Comparison of ENCODE assay signal across 21 cellular contexts in genomic region chr22:50000587-50001387, GRCh38. TPM values are rescaled to one million over a fixed set of nuclear protein-coding genes. Genes with fewer than 3 reads are reported as not detected.
"Had no signal": no experiment of that assay in that cellular context is flagged by ENCODE, and none has a peak within 500 bp of the region (broad histone marks: within the 10 kb centered on the region; RNA-seq: fewer than 3 reads in every experiment).

No MANE protein-coding gene starts in this region.

- ATAC-seq: activated CD8-positive, alpha-beta T cell treated with anti-CD3 and anti-CD28 coated beads, Interleukin-2, amount 10 ng/mL, durations not matched to agents 7 days and 5 days; left colon; mucosa of descending colon had no signal

- H3K36me3 ChIP-seq: thoracic aorta had no signal

- H3K36me3 Mint-ChIP-seq: activated naive CD8-positive, alpha-beta T cell; brain; naive thymus-derived CD8-positive, alpha-beta T cell had no signal

- H3K4me3 ChIP-seq: mucosa of descending colon had no signal

- H3K9me3 Mint-ChIP-seq: activated T-helper 2 cell treated with anti-CD3 and anti-CD28 coated beads, Interferon-gamma antibody, Interleukin-2, Interleukin-4, amounts not matched to agents 10 μg/mL and 5 μg/mL and 100 μg/mL, durations not matched to agents 14 hours and 24 hours and 36 hours; dendritic cell treated with granulocyte-macrophage colony-stimulating factor and Interleukin-4, amounts not matched to agents 40 ng/mL and 50 ng/mL, for 4 days; stimulated activated naive CD8-positive, alpha-beta T cell treated with anti-CD3 and anti-CD28 coated beads, Interleukin-15, Interleukin-2, amounts not matched to agents 100 ng/mL and 50 ng/mL, for 24 hours had no signal

- H3K27ac Mint-ChIP-seq: activated CD8-positive, alpha-beta T cell treated with anti-CD3 and anti-CD28 coated beads, Interleukin-2, amount 10 ng/mL, durations not matched to agents 7 days and 5 days; activated naive CD8-positive, alpha-beta T cell; activated T-helper 2 cell treated with anti-CD3 and anti-CD28 coated beads, Interferon-gamma antibody, Interleukin-2, Interleukin-4, amounts not matched to agents 10 μg/mL and 5 μg/mL and 100 μg/mL, durations not matched to agents 14 hours and 24 hours and 36 hours; dendritic cell treated with granulocyte-macrophage colony-stimulating factor and Interleukin-4, amounts not matched to agents 40 ng/mL and 50 ng/mL, for 4 days; stimulated activated naive CD8-positive, alpha-beta T cell treated with anti-CD3 and anti-CD28 coated beads, Interleukin-15, Interleukin-2, amounts not matched to agents 100 ng/mL and 50 ng/mL, for 24 hours had no signal

- H3K4me3 Mint-ChIP-seq: activated CD8-positive, alpha-beta T cell treated with anti-CD3 and anti-CD28 coated beads, Interleukin-2, amount 10 ng/mL, durations not matched to agents 7 days and 5 days; activated naive CD8-positive, alpha-beta T cell; dendritic cell treated with granulocyte-macrophage colony-stimulating factor and Interleukin-4, amounts not matched to agents 40 ng/mL and 50 ng/mL, for 4 days; naive thymus-derived CD8-positive, alpha-beta T cell; stimulated activated naive CD8-positive, alpha-beta T cell treated with anti-CD3 and anti-CD28 coated beads, Interleukin-15, Interleukin-2, amounts not matched to agents 100 ng/mL and 50 ng/mL, for 24 hours had no signal

- DNase-seq: activated CD4-positive, alpha-beta T cell treated with anti-CD3 and anti-CD28 coated beads for 48 hours; activated CD8-positive, alpha-beta T cell treated with anti-CD3 and anti-CD28 coated beads, Interleukin-2, amount 10 ng/mL, durations not matched to agents 7 days and 5 days; amygdala; cerebellar nuclear complex; left colon; mammary epithelial cell; nucleus accumbens; stimulated activated CD4-positive, alpha-beta T cell treated with anti-CD3 and anti-CD28 coated beads, Interleukin-12 subunit alpha, Interleukin-12 subunit beta, amount 100 ng/mL, for 4 hours; T-helper 1 cell had no signal

- H3K9me3 ChIP-seq: mucosa of descending colon, thoracic aorta had no signal

- H3K27ac ChIP-seq: thoracic aorta, VCaP had no signal

RNA-seq across cellular contexts. Expression of gene IL17REL, which starts 11.8 kb away (rescaled TPM):
- total RNA-seq: activated CD8-positive, alpha-beta T cell treated with anti-CD3 and anti-CD28 coated beads, Interleukin-2, amount 10 ng/mL, durations not matched to agents 7 days and 5 days; activated T-helper 2 cell treated with anti-CD3 and anti-CD28 coated beads, Interferon-gamma antibody, Interleukin-2, Interleukin-4, amounts not matched to agents 10 μg/mL and 5 μg/mL and 100 μg/mL, durations not matched to agents 14 hours and 24 hours and 36 hours; glomerular endothelial cell; mammary epithelial cell; naive thymus-derived CD8-positive, alpha-beta T cell; thoracic aorta; urinary bladder had no signal

RNA-seq across cellular contexts. Expression of gene TTLL8, which starts 57.3 kb away (rescaled TPM):
- total RNA-seq: activated CD8-positive, alpha-beta T cell treated with anti-CD3 and anti-CD28 coated beads, Interleukin-2, amount 10 ng/mL, durations not matched to agents 7 days and 5 days; activated T-helper 2 cell treated with anti-CD3 and anti-CD28 coated beads, Interferon-gamma antibody, Interleukin-2, Interleukin-4, amounts not matched to agents 10 μg/mL and 5 μg/mL and 100 μg/mL, durations not matched to agents 14 hours and 24 hours and 36 hours; glomerular endothelial cell; left colon; mammary epithelial cell; mucosa of descending colon; naive thymus-derived CD8-positive, alpha-beta T cell; pulmonary artery endothelial cell; thoracic aorta; urinary bladder had no signal
